ENCODE assay signal across 27 cellular contexts in genomic region chr14:105453847-105454246, GRCh38.
"Had no signal": no experiment of that assay in that cellular context is flagged by ENCODE, and none has a peak within 500 bp of the region (broad histone marks: within the 10 kb centered on the region; RNA-seq: fewer than 3 reads in every experiment).

No MANE protein-coding gene starts in this region.

- H3K27ac ChIP-seq: adrenal gland, Peyer's patch, VCaP had no signal

- DNase-seq: activated CD4-positive, alpha-beta T cell treated with anti-CD3 and anti-CD28 coated beads for 4 hours; activated CD4-positive, alpha-beta T cell treated with anti-CD3 and anti-CD28 coated beads, Interleukin-2, amount 50 U/mL, for 4 hours; activated CD8-positive, alpha-beta memory T cell treated with anti-CD3 and anti-CD28 coated beads, Interleukin-2, amount 50 U/mL, for 48 hours; activated CD8-positive, alpha-beta T cell treated with anti-CD3 and anti-CD28 coated beads, Interleukin-2, amount 10 ng/mL, durations not matched to agents 7 days and 5 days; activated effector memory CD4-positive, alpha-beta T cell treated with anti-CD3 and anti-CD28 coated beads, Interleukin-2, amount 50 U/mL, for 16 hours; activated naive CD4-positive, alpha-beta T cell treated with Interleukin-2 at 50 U/mL for 16 hours; activated T-cell treated with anti-CD3 and anti-CD28 coated beads, Interleukin-2, amount 50 U/mL, for 1 hour; adrenal gland; anterior cingulate cortex; cerebellar nuclear complex; MG63; MV-4-11; NCI-H1092 treated with DMSO at 0.1 percent for 48 hours; NCI-H1417 treated with DMSO at 0.1 percent for 48 hours; NCI-H1694; NCI-H2029 treated with DMSO at 0.1 percent for 48 hours; NCI-H510A treated with DMSO at 0.1 percent for 48 hours; NCI-H69; NK-92 treated with Interleukin-12 subunit alpha and Interleukin-12 subunit beta, amount 100 ng/mL, for 24 hours; OCI-M1; Peyer's patch; SIG-M5; T-helper 2 cell; T1000 had no signal

- H3K9me3 ChIP-seq: adrenal gland, MG63, Peyer's patch had no signal

- H3K4me3 Mint-ChIP-seq: activated CD8-positive, alpha-beta T cell treated with anti-CD3 and anti-CD28 coated beads, Interleukin-2, amount 10 ng/mL, durations not matched to agents 7 days and 5 days; activated naive CD8-positive, alpha-beta T cell had no signal

- H3K27ac Mint-ChIP-seq: activated CD8-positive, alpha-beta T cell treated with anti-CD3 and anti-CD28 coated beads, Interleukin-2, amount 10 ng/mL, durations not matched to agents 7 days and 5 days; activated naive CD8-positive, alpha-beta T cell had no signal

- H3K4me3 ChIP-seq: adrenal gland, MG63, Peyer's patch had no signal

- ATAC-seq: activated CD8-positive, alpha-beta T cell treated with anti-CD3 and anti-CD28 coated beads, Interleukin-2, amount 10 ng/mL, durations not matched to agents 7 days and 5 days had no signal

- FAIRE-seq: TTC549 had no signal

- H3K27me3 ChIP-seq: adrenal gland, MG63, Peyer's patch had no signal

- H3K27me3 Mint-ChIP-seq: activated naive CD8-positive, alpha-beta T cell had no signal
